In the genomic region with DNA sequence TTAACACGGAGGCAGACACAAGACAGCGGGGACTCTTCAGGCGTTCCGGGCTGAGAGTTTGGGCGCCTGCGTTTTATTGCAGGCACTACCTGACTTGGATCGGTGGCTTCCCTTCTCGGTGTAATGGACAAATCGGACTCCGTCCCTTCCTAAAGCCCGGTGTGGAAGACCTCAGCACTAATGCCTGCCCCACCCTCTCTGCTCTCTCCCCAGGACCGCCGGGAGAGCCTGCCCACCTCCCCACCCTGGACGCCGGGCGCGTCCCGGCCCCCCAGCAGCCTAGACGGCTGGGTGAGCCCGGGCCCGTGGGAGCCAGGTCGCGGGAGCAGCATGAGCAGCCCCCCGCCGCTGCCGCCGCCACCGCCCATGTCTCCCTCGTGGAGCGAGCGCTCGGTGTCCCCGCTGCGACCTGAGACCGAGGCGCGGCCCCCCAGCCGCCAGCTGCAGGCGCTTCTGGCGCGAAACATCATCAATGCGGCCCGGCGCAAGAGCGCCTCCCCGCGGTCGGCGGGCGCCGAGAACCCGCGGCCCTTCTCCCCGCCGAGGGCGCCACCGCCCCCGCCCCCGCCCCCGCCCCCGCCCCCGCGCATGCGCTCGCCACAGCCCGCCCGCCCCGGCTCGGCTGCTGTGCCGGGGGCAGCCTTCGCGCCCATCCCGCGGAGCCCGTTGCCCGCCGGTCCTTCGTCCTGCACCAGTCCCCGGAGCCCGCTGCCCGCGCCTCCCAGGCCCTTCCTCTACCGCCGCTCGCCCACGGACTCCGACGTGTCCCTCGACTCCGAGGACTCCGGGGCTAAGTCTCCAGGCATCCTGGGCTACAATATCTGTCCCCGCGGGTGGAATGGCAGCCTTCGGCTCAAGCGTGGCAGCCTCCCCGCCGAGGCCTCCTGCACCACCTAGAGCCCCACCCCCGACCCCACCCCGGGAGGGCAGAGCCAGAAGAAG, we compare ENCODE assay signal across 8 cellular contexts. TPM values are rescaled to one million over a fixed set of nuclear protein-coding genes. Genes with fewer than 3 reads are reported as not detected.
DNase-seq lines count a peak whose midpoint lies in the region; ATAC-seq and TF ChIP-seq lines count a peak whose summit lies in the region.

No MANE protein-coding gene starts in this region.

- H3K4me3 Mint-ChIP-seq in activated naive CD4-positive, alpha-beta T cell treated with anti-CD3 and anti-CD28 coated beads, Interleukin-2, amount 10 ng/mL, durations not matched to agents 7 days and 5 days, result peak overlapping the region; percentile 78

- CTCF ChIA-PET in activated naive CD4-positive, alpha-beta T cell treated with anti-CD3 and anti-CD28 coated beads, Interleukin-2, amount 10 ng/mL, durations not matched to agents 7 days and 5 days (lab: Charles Lee), result interaction anchor here (0.6 to 3.1 kb wide), 9 partner anchors 9 to 198 kb away, joined by 3 to 11 read pairs (median 4); a partner anchor contains a TSS

- TF ChIP-seq CTCF in heart right ventricle (IDR thresholded peaks at IDR 0.05) (peak; percentile 59 to 89 (median 77)), prostate gland (IDR thresholded peaks at IDR 0.05) (peak; percentile 67 to 81 (median 74)), vagina (IDR thresholded peaks at IDR 0.05) (peak in 2 of 3 experiments; percentile 60 to 82)

- peaks cover 22% of the 10 kb centered on the region for H3K27me3 Mint-ChIP-seq in activated naive CD4-positive, alpha-beta T cell treated with anti-CD3 and anti-CD28 coated beads, Interleukin-2, amount 10 ng/mL, durations not matched to agents 7 days and 5 days

- no peaks in the 10 kb centered on the region for H3K36me3 Mint-ChIP-seq in activated naive CD4-positive, alpha-beta T cell treated with anti-CD3 and anti-CD28 coated beads, Interleukin-2, amount 10 ng/mL, durations not matched to agents 7 days and 5 days

- TF ChIP-seq POLR2A in prostate gland (IDR thresholded peaks at IDR 0.05) (no peak), vagina (IDR thresholded peaks at IDR 0.05) (no peak)

- H3K36me3 ChIP-seq in KOPT-K1 (ENCODE audit: insufficient read depth, low read length) (no peaks in the 10 kb centered on the region), heart right ventricle (peaks cover 0 to 31% (median 0%) of the 10 kb centered on the region in 9 donors), prostate gland (no peaks in the 10 kb centered on the region), vagina (no peaks in the 10 kb centered on the region)

- WGBS in heart right ventricle, 2 donors, result 5% methylated on average over 72 to 97 of the region's 99 CpGs
- 2% methylated on average over 51 of the region's 99 CpGs for WGBS in prostate gland

- peak overlapping the region; percentile 10 to 64 (median 51) for H3K4me3 ChIP-seq in heart right ventricle
- H3K4me3 ChIP-seq in prostate gland, result peak overlapping the region; percentile 42 to 44
- H3K4me3 ChIP-seq in vagina, result peak overlapping the region; percentile 57 to 72

- intact Hi-C loops in heart right ventricle (cut with DNase I), result loop anchor here (1.0 to 10.0 kb wide), 11 partner anchors 46 to 202 kb away; a partner anchor contains a TSS
- intact Hi-C loops in prostate gland (cut with DNase I), result loop anchor here (2.0 kb wide), 1 partner anchor 66 kb away; no protein-coding TSS in a partner anchor
- intact Hi-C loops in vagina (cut with DNase I), result loop anchor here (2.0 to 5.0 kb wide), 2 partner anchors 66 to 94 kb away; no protein-coding TSS in a partner anchor

- H3K4me1 Mint-ChIP-seq in activated naive CD4-positive, alpha-beta T cell treated with anti-CD3 and anti-CD28 coated beads, Interleukin-2, amount 10 ng/mL, durations not matched to agents 7 days and 5 days, result peaks cover 13% of the 10 kb centered on the region

- no peaks in the 10 kb centered on the region for H3K9me3 Mint-ChIP-seq in activated naive CD4-positive, alpha-beta T cell treated with anti-CD3 and anti-CD28 coated beads, Interleukin-2, amount 10 ng/mL, durations not matched to agents 7 days and 5 days

- H3K4me1 ChIP-seq in heart right ventricle (peaks cover 21 to 94% (median 56%) of the 10 kb centered on the region in 9 donors), prostate gland (replicated peaks) (no peaks in the 10 kb centered on the region), vagina (peaks cover 33% of the 10 kb centered on the region)

- H3K27ac ChIP-seq in KOPT-K1 (ENCODE audit: low read depth, low read length, poor library complexity, severe bottlenecking) (peak overlapping the region; percentile 63), heart right ventricle (peak overlapping the region; percentile 79 to 100 (median 92)), prostate gland (peak overlapping the region; percentile 60 to 72), vagina (peak overlapping the region; percentile 85)

- no peaks in the 10 kb centered on the region for H3K27me3 ChIP-seq in heart right ventricle
- H3K27me3 ChIP-seq in prostate gland (replicated peaks; ENCODE audit: insufficient read depth), result no peaks in the 10 kb centered on the region
- no peaks in the 10 kb centered on the region for H3K27me3 ChIP-seq in vagina

- DNase-seq in DMS53 (lab: John Stamatoyannopoulos, UW), result peak; percentile 84
- peak; percentile 74 for DNase-seq in SK-N-DZ (ENCODE audit: low spot score)
- DNase-seq in activated naive CD4-positive, alpha-beta T cell treated with anti-CD3 and anti-CD28 coated beads, Interleukin-2, amount 10 ng/mL, durations not matched to agents 7 days and 5 days, result peak; percentile 85
- peak; percentile 74 to 87 for DNase-seq in heart right ventricle
- DNase-seq in prostate gland (ENCODE audit: low spot score), result peak; percentile 58
- DNase-seq in vagina (ENCODE audit: extremely low spot score in 2 of 2), result no peak

- peak; percentile 62 for ATAC-seq in GM21526 (IDR thresholded peaks at IDR 0.05; ENCODE audit: low FRiP score, unreplicated experiment)
- peak; percentile 50 to 77 (median 56) for ATAC-seq in heart right ventricle

- H3K9me3 ChIP-seq in KOPT-K1 (ENCODE audit: insufficient read depth, low read length, poor library complexity, severe bottlenecking) (no peaks in the 10 kb centered on the region), heart right ventricle (no peaks in the 10 kb centered on the region), prostate gland (no peaks in the 10 kb centered on the region), vagina (no peaks in the 10 kb centered on the region)

- no peak overlapping the region for H3K27ac Mint-ChIP-seq in activated naive CD4-positive, alpha-beta T cell treated with anti-CD3 and anti-CD28 coated beads, Interleukin-2, amount 10 ng/mL, durations not matched to agents 7 days and 5 days

RNA-seq across cellular contexts. Expression of a gene that starts 4.6 kb away (rescaled TPM):
- polyA plus RNA-seq in SK-N-DZ (2014; cell fraction: cytosol; rRNA removed), result 3.8 and 4.4 TPM in 2 replicates
- polyA plus RNA-seq in SK-N-DZ (2014; cell fraction: nucleus; rRNA removed), result 1.5 and 4.4 TPM in 2 replicates
- total RNA-seq in heart right ventricle (10 to 100 TPM in 2 of 10 donors, 1 to 10 TPM in 8; 4.5 to 12.2 (median 6.0) TPM), prostate gland (10 to 100 TPM in 1 of 2 donors, 1 to 10 TPM in 1; 1.2 to 14.1 TPM), vagina (not detected)
- 1 to 10 TPM in 1 of 2 donors, under 1 TPM in 1; 0.91 to 4.1 TPM for polyA plus RNA-seq in heart right ventricle

RNA-seq across cellular contexts. Expression of a gene that starts 16.0 kb away (rescaled TPM):
- 0.91 and 1.0 TPM in 2 replicates for polyA plus RNA-seq in SK-N-DZ (2014; cell fraction: cytosol; rRNA removed)
- 0.82 and 1.4 TPM in 2 replicates for polyA plus RNA-seq in SK-N-DZ (2014; cell fraction: nucleus; rRNA removed)
- 100 to 1,000 TPM; 589 to 777 (median 703) TPM for total RNA-seq in heart right ventricle
- polyA plus RNA-seq in heart right ventricle, result 100 to 1,000 TPM; 129 to 344 TPM
- 10 to 100 TPM; 13.7 to 61.0 TPM for total RNA-seq in prostate gland
- total RNA-seq in vagina, result 16.7 TPM

RNA-seq across cellular contexts. Expression of a gene that starts 44.4 kb away (rescaled TPM):
- 61.7 and 65.1 TPM in 2 replicates for polyA plus RNA-seq in SK-N-DZ (2014; cell fraction: cytosol; rRNA removed)
- polyA plus RNA-seq in SK-N-DZ (2014; cell fraction: nucleus; rRNA removed), result 49.1 and 63.4 TPM in 2 replicates
- total RNA-seq in heart right ventricle (10 to 100 TPM; 23.4 to 41.0 (median 29.3) TPM), prostate gland (10 to 100 TPM; 33.6 to 40.3 TPM), vagina (30.2 TPM)
- 10 to 100 TPM; 18.6 to 28.8 TPM for polyA plus RNA-seq in heart right ventricle

Comparison
In these comparisons a context has a peak if more than half of its experiments do, and no peak if none do; other contexts are left out.
1. DNase-seq: peak in DMS53 (single experiment), SK-N-DZ (single experiment), activated naive CD4-positive, alpha-beta T cell treated with anti-CD3 and anti-CD28 coated beads, Interleukin-2, amount 10 ng/mL, durations not matched to agents 7 days and 5 days (single experiment), heart right ventricle (2 of 2) and prostate gland (single experiment); none in vagina (0 of 2).
2. RNA of a gene that starts 16.0 kb away (total RNA-seq): 589 to 777 TPM in heart right ventricle; 13.7 to 61.0 TPM in prostate gland and 16.7 TPM in vagina (single experiment); every median in the first group is over 4 times any median in the second.
3. Peak in every context shown above with its lines, with median percentiles within 50 percentile points of each other: H3K27ac ChIP-seq, H3K4me3 ChIP-seq and CTCF ChIP-seq.